ENCODE assay signal across 8 cellular contexts in genomic region chr11:66371627-66372415, GRCh38. TPM values are rescaled to one million over a fixed set of nuclear protein-coding genes. Genes with fewer than 3 reads are reported as not detected.
A peak's percentile ranks its signal among the peaks of the same experiment; 100 is the strongest.
DNase-seq lines count a peak whose midpoint lies in the region; ATAC-seq and TF ChIP-seq lines count a peak whose summit lies in the region.

A gene with protein sequence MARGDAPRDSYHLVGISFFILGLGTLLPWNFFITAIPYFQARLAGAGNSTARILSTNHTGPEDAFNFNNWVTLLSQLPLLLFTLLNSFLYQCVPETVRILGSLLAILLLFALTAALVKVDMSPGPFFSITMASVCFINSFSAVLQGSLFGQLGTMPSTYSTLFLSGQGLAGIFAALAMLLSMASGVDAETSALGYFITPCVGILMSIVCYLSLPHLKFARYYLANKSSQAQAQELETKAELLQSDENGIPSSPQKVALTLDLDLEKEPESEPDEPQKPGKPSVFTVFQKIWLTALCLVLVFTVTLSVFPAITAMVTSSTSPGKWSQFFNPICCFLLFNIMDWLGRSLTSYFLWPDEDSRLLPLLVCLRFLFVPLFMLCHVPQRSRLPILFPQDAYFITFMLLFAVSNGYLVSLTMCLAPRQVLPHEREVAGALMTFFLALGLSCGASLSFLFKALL (minus strand): TSS chr11:66371760. CDS start chr11:66371591, 169 bp downstream.

- H3K9me3 Mint-ChIP-seq in CD14-positive monocyte, result peaks cover 0 to 11% (median 2%) of the 10 kb centered on the region in 7 donors

- ATAC-seq in GM21515 (IDR thresholded peaks at IDR 0.05; ENCODE audit: unreplicated experiment) (peak; percentile 64), psoas muscle (peak; percentile 55 to 71 (median 61))

- peaks cover 18% of the 10 kb centered on the region for H3K4me1 ChIP-seq in cardiac muscle cell (ENCODE audit: low read depth)
- peaks cover 60% of the 10 kb centered on the region for H3K4me1 ChIP-seq in psoas muscle
- no peaks in the 10 kb centered on the region for H3K4me1 ChIP-seq in urinary bladder (ENCODE audit: insufficient read depth)

- no peak for DNase-seq in CD14-positive monocyte (ENCODE audit: low spot score)
- DNase-seq in Kasumi-1 (lab: John Stamatoyannopoulos, UW), result peak; percentile 65 to 69
- peak; percentile 64 for DNase-seq in RWPE1 (ENCODE audit: low spot score)
- peak; percentile 68 for DNase-seq in activated gamma-delta T cell treated with anti-CD3 and anti-CD28 coated beads, Interleukin-2, amount 50 U/mL, for 16 hours (ENCODE audit: low read depth)
- DNase-seq in cardiac muscle cell (ENCODE audit: low read depth in 1 of 2, low spot score in 1 of 2), result peak in 1 of 2 donors; percentile 96
- peak; percentile 75 to 87 for DNase-seq in psoas muscle

- peak within 1 kb of the TSS; percentile 81 for H3K4me3 ChIP-seq in cardiac muscle cell
- H3K4me3 ChIP-seq in psoas muscle, result peak within 1 kb of the TSS; percentile 91
- H3K4me3 ChIP-seq in urinary bladder (ENCODE audit: low read depth, low read length), result peak within 1 kb of the TSS; percentile 57

- H3K27me3 ChIP-seq in cardiac muscle cell, result no peaks in the 10 kb centered on the region
- no peaks in the 10 kb centered on the region for H3K27me3 ChIP-seq in psoas muscle (ENCODE audit: insufficient read depth in 3 of 3, low read length in 2 of 3)

- no peaks in the 10 kb centered on the region for H3K9me3 ChIP-seq in cardiac muscle cell (ENCODE audit: low read depth)
- no peaks in the 10 kb centered on the region for H3K9me3 ChIP-seq in psoas muscle

- intact Hi-C loops in CD14-positive monocyte (cut with micrococcal nuclease) (no loop called here), psoas muscle (cut with DNase I) (no loop called here)

- WGBS in psoas muscle, 3 donors, result 0 to 2% (median 1%) methylated on average over 41 to 72 of the region's 72 CpGs
- under 1% methylated on average over 71 of the region's 72 CpGs for WGBS in urinary bladder

- H3K4me3 Mint-ChIP-seq in CD14-positive monocyte, result peak within 1 kb of the TSS; percentile 81 to 90

- peaks cover 31 to 44% (median 36%) of the 10 kb centered on the region in 3 donors for H3K27me3 Mint-ChIP-seq in CD14-positive monocyte (ENCODE audit: low read depth in 3 of 3)

- peaks cover 0 to 3% of the 10 kb centered on the region in 2 donors for H3K36me3 Mint-ChIP-seq in CD14-positive monocyte

- peak within 1 kb of the TSS in 4 of 7 donors; percentile 5 to 63 (median 47) for H3K27ac Mint-ChIP-seq in CD14-positive monocyte

- H3K36me3 ChIP-seq in cardiac muscle cell (peaks cover 4% of the 10 kb centered on the region), psoas muscle (ENCODE audit: insufficient read depth in 1 of 2, low read depth in 1 of 2) (peaks cover 0 to 18% of the 10 kb centered on the region in 2 donors), urinary bladder (ENCODE audit: insufficient read depth) (no peaks in the 10 kb centered on the region)

- H3K27ac ChIP-seq in RWPE1 (peak within 1 kb of the TSS; percentile 85), cardiac muscle cell (peak within 1 kb of the TSS; percentile 95), psoas muscle (peak within 1 kb of the TSS; percentile 93), urinary bladder (ENCODE audit: low read depth) (peak within 1 kb of the TSS; percentile 31)

- CTCF ChIA-PET in RWPE1 (lab: Yijun Ruan, JAX), result interaction anchor here (1.3 to 2.4 kb wide), 3 partner anchors 15 to 60 kb away, joined by 4 to 7 read pairs (median 4); no protein-coding TSS in a partner anchor

- POLR2A ChIA-PET in RWPE1 (lab: Yijun Ruan, JAX; ENCODE audit: low non-redundant PET), result interaction anchor here (0.6 to 0.7 kb wide), 3 partner anchors 10 to 246 kb away, joined by 3 read pairs; no protein-coding TSS in a partner anchor

- H3K4me1 Mint-ChIP-seq in CD14-positive monocyte, result peaks cover 12% of the 10 kb centered on the region

- TF ChIP-seq CTCF in CD14-positive monocyte (IDR thresholded peaks at IDR 0.05) (no peak), RWPE1 (conservative IDR thresholded peaks at IDR 0.05; ENCODE audit: low read depth) (no peak), cardiac muscle cell (IDR thresholded peaks at IDR 0.05; ENCODE audit: low read depth, low read length) (no peak), psoas muscle (IDR thresholded peaks at IDR 0.05) (no peak)

RNA-seq across cellular contexts. Expression of the gene that starts here (rescaled TPM):
- polyA plus RNA-seq in CD14-positive monocyte (under 1 TPM in 1 of 2 donors, not detected in 1; 0.11 TPM), cardiac muscle cell (32.6 and 50.2 TPM in 2 replicates), psoas muscle (10 to 100 TPM; 14.9 to 84.5 (median 69.5) TPM), urinary bladder (2.1 TPM)
- total RNA-seq in cardiac muscle cell (30.2 and 36.8 TPM in 2 replicates), psoas muscle (10 to 100 TPM; 14.9 to 94.1 (median 51.0) TPM), urinary bladder (1.1 TPM)

Comparison
In these comparisons a context has a peak if more than half of its experiments do, and no peak if none do; other contexts are left out.
1. H3K27ac ChIP-seq: peak in every context shown above with its lines; median percentile 95 in cardiac muscle cell; 93 in psoas muscle; 85 in RWPE1; 31 in urinary bladder.